ENCODE assay signal across 8 cellular contexts in genomic region chr12:9446883-9447761, GRCh38.
DNase-seq lines count a peak whose midpoint lies in the region; ATAC-seq, FAIRE-seq and TF ChIP-seq lines count a peak whose summit lies in the region.
"Not testable (repeated sequence)": the region's sequence is repeated elsewhere in the genome, so short reads cannot be mapped to it uniquely, and the experiment has no call there.

No MANE protein-coding gene starts in this region.

- H3K4me3 ChIP-seq in GM23248 (peak overlapping the region; percentile 77), SK-N-SH (ENCODE audit: low read depth in 2 of 2, low read length in 1 of 2) (peak overlapping the region in 1 of 2 experiments; percentile 63; a peak in 2 of 4 replicates), K562 (peak overlapping the region; percentile 53), heart left ventricle (peak overlapping the region in 10 of 12 donors; percentile 51 to 72 (median 64)), neural cell (ENCODE audit: low read length) (peak overlapping the region; percentile 69), tibial nerve (peak overlapping the region in 3 of 4 donors; percentile 44 to 66 (median 44))

- ATAC-seq in GM18508 (IDR thresholded peaks at IDR 0.05; ENCODE audit: insufficient read depth, unreplicated experiment) (peak; percentile 14), HG03354 (IDR thresholded peaks at IDR 0.05; ENCODE audit: poor library complexity, severe bottlenecking, unreplicated experiment) (peak; percentile 38), K562 (peak; percentile 41), heart left ventricle (peak in 3 of 4 donors; percentile 28 to 41 (median 39))

- not testable (repeated sequence) for H3K79me2 ChIP-seq in GM23248 (ENCODE audit: insufficient read depth); SK-N-SH (ENCODE audit: insufficient read depth); neural cell (replicated peaks; ENCODE audit: insufficient read depth, low read length)
- peaks cover 14% of the 10 kb centered on the region for H3K79me2 ChIP-seq in K562 (ENCODE audit: control insufficient read depth, insufficient read depth, low read length)

- H3K4me2 ChIP-seq in GM23248 (ENCODE audit: unreplicated experiment) (peak overlapping the region; percentile 89), SK-N-SH (peak overlapping the region; percentile 79), K562 (ENCODE audit: insufficient read depth, low read length) (0 out of 2 replicates have a peak overlapping the region, but pooled peaks have one; percentile 32)
- H3K4me2 ChIP-seq in neural cell (ENCODE audit: low read length) = not testable (repeated sequence)

- TF ChIP-seq RAD21 in SK-N-SH (IDR thresholded peaks at IDR 0.05; ENCODE audit: low read length); K562 (CRISPR knock-in tag; conservative IDR thresholded peaks at IDR 0.05 in 1 of 2, IDR thresholded peaks at IDR 0.05 in 1 of 2); neural cell (conservative IDR thresholded peaks at IDR 0.05): not testable (repeated sequence)

- not testable (repeated sequence) for H3F3A ChIP-seq in GM23248 (ENCODE audit: insufficient read depth); SK-N-SH (replicated peaks; ENCODE audit: insufficient read depth); neural cell (ENCODE audit: insufficient read depth, low read length, poor library complexity, severe bottlenecking)

- BruUV-seq in K562 (replicated peaks; lab: Mats Ljungman, UMichigan) = not testable (repeated sequence)

- not testable (repeated sequence) for DNase-seq in GM23248; SK-N-SH; K562 (ENCODE audit: extremely low read depth in 1 of 4, low spot score in 3 of 4); heart left ventricle; tibial nerve (ENCODE audit: low spot score in 2 of 2)

- not testable (repeated sequence) for TF ChIP-seq CTCF in SK-N-SH (IDR thresholded peaks at IDR 0.05); K562 (IDR thresholded peaks at IDR 0.05 in 2 of 3, conservative IDR thresholded peaks at IDR 0.05 in 1 of 3; ENCODE audit: insufficient read depth in 2 of 3, low read depth in 1 of 3, low read length in 3 of 3); heart left ventricle (IDR thresholded peaks at IDR 0.05); neural cell (IDR thresholded peaks at IDR 0.05; ENCODE audit: poor library complexity, severe bottlenecking); tibial nerve (IDR thresholded peaks at IDR 0.05)

- H3K9me1 ChIP-seq in K562 (ENCODE audit: control insufficient read depth, insufficient read depth, low read length) = not testable (repeated sequence)

- WGBS in GM23248 (ENCODE audit: low coverage in 1 of 2, low lambda C conversion rate in 2 of 2, missing lambda C conversion rate in 2 of 2), 2 experiments = 24 to 29% methylated on average over 18 to 19 of the region's 20 CpGs
- 25% methylated on average over 12 of the region's 20 CpGs for WGBS in SK-N-SH (ENCODE audit: low lambda C conversion rate)
- WGBS in K562 (ENCODE audit: insufficient coverage, low coverage, missing lambda C conversion rate) = 0% methylated on average over 5 of the region's 20 CpGs
- 29 to 38% (median 30%) methylated on average over 14 to 18 of the region's 20 CpGs for WGBS in heart left ventricle, 4 donors
- WGBS in tibial nerve, 2 donors = 31 to 37% methylated on average over 12 to 15 of the region's 20 CpGs

- not testable (repeated sequence) for FAIRE-seq in K562 (lab: Jason Lieb, UNC)

- H3K9me2 ChIP-seq in GM23248 (ENCODE audit: insufficient read depth); SK-N-SH; neural cell (ENCODE audit: insufficient read depth, low read length): not testable (repeated sequence)

- H3K27me3 ChIP-seq in GM23248 (replicated peaks; ENCODE audit: insufficient read depth); SK-N-SH (ENCODE audit: insufficient read depth); K562 (ENCODE audit: control insufficient read depth in 2 of 2, insufficient read depth in 2 of 2, low read length in 2 of 2); heart left ventricle; neural cell (ENCODE audit: insufficient read depth, low read depth, low read length); tibial nerve: not testable (repeated sequence)

- intact Hi-C loops in K562 (cut with micrococcal nuclease); heart left ventricle (cut with DNase I): not testable (repeated sequence)

- H3K36me3 ChIP-seq in GM23248 (ENCODE audit: low read depth); SK-N-SH (replicated peaks in 1 of 2; ENCODE audit: control insufficient read depth in 1 of 2, insufficient read depth in 2 of 2, low read length in 1 of 2); K562 (ENCODE audit: control insufficient read depth, insufficient read depth, low read length); heart left ventricle; neural cell (ENCODE audit: insufficient read depth, low read length); tibial nerve: not testable (repeated sequence)

- CTCF ChIA-PET in SK-N-SH (lab: Yijun Ruan, JAX); K562 (lab: Yijun Ruan, JAX; ENCODE audit: low intra/inter-chr PET ratio): not testable (repeated sequence)

- H4K20me1 ChIP-seq in GM23248 (ENCODE audit: insufficient read depth); SK-N-SH (ENCODE audit: insufficient read depth); K562 (replicated peaks; ENCODE audit: control insufficient read depth, insufficient read depth, low read length); neural cell (ENCODE audit: insufficient read depth): not testable (repeated sequence)

- peak overlapping the region; percentile 88 for H2AFZ ChIP-seq in GM23248
- not testable (repeated sequence) for H2AFZ ChIP-seq in SK-N-SH (ENCODE audit: low read depth); K562 (ENCODE audit: low read depth, low read length); neural cell (ENCODE audit: low read depth, low read length)

- not testable (repeated sequence) for H3K4me1 ChIP-seq in GM23248 (ENCODE audit: insufficient read depth); SK-N-SH (ENCODE audit: control insufficient read depth in 1 of 2, insufficient read depth in 2 of 2, low read depth in 1 of 2, low read length in 1 of 2); K562 (replicated peaks in 1 of 2; ENCODE audit: control insufficient read depth in 2 of 2, insufficient read depth in 2 of 2, low read length in 2 of 2); heart left ventricle; tibial nerve

- H3K9me3 ChIP-seq in GM23248 (ENCODE audit: low read depth); SK-N-SH; K562 (replicated peaks; ENCODE audit: control insufficient read depth, insufficient read depth, low read depth, low read length); heart left ventricle; neural cell (ENCODE audit: low read length); tibial nerve: not testable (repeated sequence)

- POLR2A ChIA-PET in SK-N-SH (lab: Yijun Ruan, JAX); K562 (lab: Yijun Ruan, JAX): not testable (repeated sequence)

- not testable (repeated sequence) for TF ChIP-seq POLR2A in K562 (conservative IDR thresholded peaks at IDR 0.05); heart left ventricle (IDR thresholded peaks at IDR 0.05); tibial nerve (IDR thresholded peaks at IDR 0.05)

- H3K27ac ChIP-seq in GM23248; SK-N-SH (ENCODE audit: low read depth in 2 of 2, low read length in 1 of 2); heart left ventricle; neural cell (ENCODE audit: low read length); tibial nerve: not testable (repeated sequence)
- peak overlapping the region; percentile 74 for H3K27ac ChIP-seq in K562 (ENCODE audit: extremely low read depth, low read depth, low read length)

- in situ Hi-C loops in GM23248 (cut with MboI); K562 (cut with MboI): not testable (repeated sequence)

- H3K9ac ChIP-seq in GM23248 = peak overlapping the region; percentile 58
- peak overlapping the region; percentile 56; the same call in 1 of the 2 replicates for H3K9ac ChIP-seq in SK-N-SH
- H3K9ac ChIP-seq in K562 (ENCODE audit: insufficient read depth in 1 of 2, low read depth in 2 of 2, low read length in 2 of 2) = peak overlapping the region; percentile 54 to 84
- H3K9ac ChIP-seq in neural cell (ENCODE audit: low read length) = not testable (repeated sequence)

- TF ChIP-seq EP300 in SK-N-SH (IDR thresholded peaks at IDR 0.05; ENCODE audit: borderline replicate concordance in 1 of 2, low read depth in 1 of 2, low read length in 1 of 2); K562 (IDR thresholded peaks at IDR 0.05; ENCODE audit: low read length); neural cell (conservative IDR thresholded peaks at IDR 0.05; ENCODE audit: poor library complexity, severe bottlenecking); tibial nerve (IDR thresholded peaks at IDR 0.05): not testable (repeated sequence)

TF ChIP-seq in SK-N-SH, 30 proteins besides CTCF, POLR2A, EP300 and RAD21:
- 0 out of 2 replicates have a peak, but pooled peaks have one; percentile 3 for TF ChIP-seq MXI1 (IDR thresholded peaks at IDR 0.05; ENCODE audit: low read depth, low read length)
